ENCODE assay signal across 24 cellular contexts in the genomic region with DNA sequence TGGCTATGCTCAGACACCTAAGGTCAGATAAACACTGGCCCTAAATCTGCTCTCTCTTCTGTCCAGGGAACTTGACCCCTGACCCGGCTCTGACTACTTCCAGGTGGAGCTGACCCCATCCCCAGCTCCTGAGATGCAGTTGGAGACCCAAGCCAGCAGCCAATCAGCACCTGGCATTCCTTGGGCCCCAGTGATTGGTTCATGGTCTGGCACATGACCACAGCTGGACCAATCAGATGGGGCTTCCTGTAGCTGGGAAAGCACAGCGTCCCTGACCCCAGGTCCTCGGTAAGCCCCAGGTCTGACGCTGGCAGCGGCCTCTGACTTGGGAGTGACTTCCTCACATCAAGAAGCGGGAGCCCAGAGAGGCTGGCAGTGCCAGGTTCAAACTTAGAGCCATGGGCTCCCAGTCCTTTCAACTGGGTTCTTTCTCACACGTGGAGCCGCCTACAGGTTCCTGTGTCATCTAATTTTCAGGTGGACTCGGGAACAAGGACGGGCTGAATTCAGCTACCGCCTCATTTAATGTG.
A peak's percentile ranks its signal among the peaks of the same experiment; 100 is the strongest.
DNase-seq lines count a peak whose midpoint lies in the region; ATAC-seq, FAIRE-seq and TF ChIP-seq lines count a peak whose summit lies in the region.
"Had no signal": no experiment of that assay in that cellular context is flagged by ENCODE, and none has a peak within 500 bp of the region (broad histone marks: within the 10 kb centered on the region; RNA-seq: fewer than 3 reads in every experiment).

No MANE protein-coding gene starts in this region.

- H3K9me1 ChIP-seq in K562 (ENCODE audit: control insufficient read depth, insufficient read depth, low read length): no peaks in the 10 kb centered on the region

- WGBS in K562 (ENCODE audit: insufficient coverage, low coverage, missing lambda C conversion rate): 2% methylated on average over 11 of the region's 11 CpGs
- no CpG with 5 or more reads among the region's 11 CpGs for WGBS in neuronal stem cell (ENCODE audit: extremely low coverage in 2 of 2, insufficient read length in 2 of 2, insufficient replicate concordance in 1 of 2), 2 donors

- FAIRE-seq in K562 (lab: Jason Lieb, UNC): no peak
- FAIRE-seq: A204.1, G401.6, GM12891, GM19239 had no signal

- no peak overlapping the region for H2AK5ac ChIP-seq in neuronal stem cell (ENCODE audit: low read depth, low read length)

- H3K27ac ChIP-seq in SJCRH30: no peak overlapping the region
- no peak overlapping the region for H3K27ac ChIP-seq in K562 (ENCODE audit: extremely low read depth, low read depth, low read length)
- H3K27ac ChIP-seq in neuronal stem cell (replicated peaks; ENCODE audit: low read length): no peak overlapping the region
- H3K27ac ChIP-seq: BLaER1 had no signal

- H2BK15ac ChIP-seq in neuronal stem cell (ENCODE audit: low read length): no peak overlapping the region

- peak; percentile 4 to 6 for DNase-seq in SJCRH30
- DNase-seq in K562 (ENCODE audit: extremely low read depth in 1 of 4, low spot score in 3 of 4): peak in 3 of 4 experiments; percentile 21 to 35 (median 22)
- DNase-seq in neuronal stem cell (ENCODE audit: low spot score): no peak
- no peak for DNase-seq in NCI-H226
- no peak for DNase-seq in activated effector memory CD4-positive, alpha-beta T cell treated with Interleukin-2 at 50 U/mL for 16 hours
- DNase-seq: 8988T; ACHN; BE2C; C1 segment of cervical spinal cord; CD4-positive, alpha-beta memory T cell; CD4-positive, CD25-positive, alpha-beta regulatory T cell; CD8-positive, alpha-beta memory T cell; COR-L47; DMS 273 treated with DMSO at 0.1 percent for 48 hours; DMS153; DMS79 treated with DMSO at 0.1 percent for 48 hours; GF-D8 had no signal

- no peak overlapping the region for H4K91ac ChIP-seq in neuronal stem cell (ENCODE audit: low read depth, low read length, poor library complexity)

- no peak overlapping the region for H3K4me2 ChIP-seq in K562 (ENCODE audit: insufficient read depth, low read length)
- no peak overlapping the region for H3K4me2 ChIP-seq in neuronal stem cell (ENCODE audit: insufficient read depth, low read length, poor library complexity, severe bottlenecking)
- H3K4me2 ChIP-seq: BLaER1 had no signal

- no peak overlapping the region for H2BK120ac ChIP-seq in neuronal stem cell (ENCODE audit: low read depth, low read length)

- no peak overlapping the region for H4K8ac ChIP-seq in neuronal stem cell (ENCODE audit: low read depth, low read length)

- H3K9ac ChIP-seq in K562 (ENCODE audit: insufficient read depth in 1 of 2, low read depth in 2 of 2, low read length in 2 of 2): no peak overlapping the region
- H3K9ac ChIP-seq in neuronal stem cell (ENCODE audit: low read depth, low read length, poor library complexity): no peak overlapping the region
- H3K9ac ChIP-seq: BLaER1 had no signal

- ATAC-seq in K562: peak; percentile 74
- no peak for ATAC-seq in HG02981 (IDR thresholded peaks at IDR 0.05; ENCODE audit: unreplicated experiment)
- ATAC-seq in HG03571 (IDR thresholded peaks at IDR 0.05; ENCODE audit: unreplicated experiment): no peak

- no peak for TF ChIP-seq CTCF in K562 (IDR thresholded peaks at IDR 0.05 in 2 of 3, conservative IDR thresholded peaks at IDR 0.05 in 1 of 3; ENCODE audit: insufficient read depth in 2 of 3, low read depth in 1 of 3, low read length in 3 of 3)

- BruUV-seq in K562 (replicated peaks; lab: Mats Ljungman, UMichigan): no TSS peak

- TF ChIP-seq RAD21 in K562 (CRISPR knock-in tag; conservative IDR thresholded peaks at IDR 0.05 in 1 of 2, IDR thresholded peaks at IDR 0.05 in 1 of 2): no peak

- no peak overlapping the region for H3K4me3 ChIP-seq in SJCRH30
- H3K4me3 ChIP-seq in K562: no peak overlapping the region
- H3K4me3 ChIP-seq in neuronal stem cell (ENCODE audit: low read length in 2 of 2): no peak overlapping the region
- H3K4me3 ChIP-seq: BLaER1 had no signal

- H3K9me3 ChIP-seq in SJCRH30 (replicated peaks) (no peaks in the 10 kb centered on the region), K562 (replicated peaks; ENCODE audit: control insufficient read depth, insufficient read depth, low read depth, low read length) (no peaks in the 10 kb centered on the region), neuronal stem cell (replicated peaks in 1 of 2; ENCODE audit: control insufficient read depth in 2 of 2, insufficient read depth in 1 of 2, low read depth in 1 of 2, low read length in 2 of 2) (no peaks in the 10 kb centered on the region)
- H3K9me3 ChIP-seq: BE2C had no signal

- H4K20me1 ChIP-seq in K562 (replicated peaks; ENCODE audit: control insufficient read depth, insufficient read depth, low read length): no peaks in the 10 kb centered on the region
- H4K20me1 ChIP-seq: BLaER1 had no signal

- H3K79me1 ChIP-seq in neuronal stem cell (ENCODE audit: low read depth, low read length): no peaks in the 10 kb centered on the region

- H3K14ac ChIP-seq in neuronal stem cell (ENCODE audit: low read length): no peak overlapping the region

- in situ Hi-C loops in K562 (cut with MboI): no loop called here

- H3K4me1 ChIP-seq in SJCRH30 (no peaks in the 10 kb centered on the region), K562 (replicated peaks in 1 of 2; ENCODE audit: control insufficient read depth in 2 of 2, insufficient read depth in 2 of 2, low read length in 2 of 2) (no peaks in the 10 kb centered on the region), neuronal stem cell (ENCODE audit: control insufficient read depth in 2 of 2, insufficient read depth in 1 of 2, low read depth in 1 of 2, low read length in 2 of 2) (no peaks in the 10 kb centered on the region)
- H3K4me1 ChIP-seq: BE2C, BLaER1 had no signal

- H3K18ac ChIP-seq in neuronal stem cell (ENCODE audit: low read length): no peak overlapping the region

- H3K27me3 ChIP-seq in SJCRH30 (no peaks in the 10 kb centered on the region), K562 (ENCODE audit: control insufficient read depth in 2 of 2, insufficient read depth in 2 of 2, low read length in 2 of 2) (no peaks in the 10 kb centered on the region), neuronal stem cell (ENCODE audit: control insufficient read depth in 3 of 3, insufficient read depth in 3 of 3, low read depth in 1 of 3, low read length in 3 of 3) (no peaks in the 10 kb centered on the region)
- H3K27me3 ChIP-seq: BE2C, BLaER1 had no signal

- TF ChIP-seq EP300 in K562 (IDR thresholded peaks at IDR 0.05; ENCODE audit: low read length): no peak

- no peak for TF ChIP-seq POLR2A in K562 (conservative IDR thresholded peaks at IDR 0.05)

- intact Hi-C loops in K562 (cut with micrococcal nuclease): no loop called here

- H2BK5ac ChIP-seq in neuronal stem cell (ENCODE audit: low read length): peak overlapping the region; percentile 78

- H3K36me3 ChIP-seq in SJCRH30 (no peaks in the 10 kb centered on the region), K562 (ENCODE audit: control insufficient read depth, insufficient read depth, low read length) (no peaks in the 10 kb centered on the region), neuronal stem cell (replicated peaks in 1 of 2; ENCODE audit: control insufficient read depth in 2 of 2, insufficient read depth in 2 of 2, low read length in 2 of 2) (no peaks in the 10 kb centered on the region)
- H3K36me3 ChIP-seq: BE2C, BLaER1 had no signal

- CTCF ChIA-PET in K562 (lab: Yijun Ruan, JAX; ENCODE audit: low intra/inter-chr PET ratio): no interaction called here

- H3K4ac ChIP-seq in neuronal stem cell (ENCODE audit: low read length): no peak overlapping the region

- no peaks in the 10 kb centered on the region for H3K79me2 ChIP-seq in K562 (ENCODE audit: control insufficient read depth, insufficient read depth, low read length)

- POLR2A ChIA-PET in K562 (lab: Yijun Ruan, JAX): no interaction called here

- no peak overlapping the region for H3K23ac ChIP-seq in neuronal stem cell (ENCODE audit: low read depth, low read length, poor library complexity)

- no peak overlapping the region for H2AFZ ChIP-seq in K562 (ENCODE audit: low read depth, low read length)
- peak overlapping the region; percentile 29 for H2AFZ ChIP-seq in neuronal stem cell (ENCODE audit: low read length)

- no peak overlapping the region for H2BK12ac ChIP-seq in neuronal stem cell (ENCODE audit: low read length)

TF ChIP-seq in K562, 482 proteins besides CTCF, POLR2A, EP300 and RAD21 (continues in another document):
- TF ChIP-seq, protein P1, sequence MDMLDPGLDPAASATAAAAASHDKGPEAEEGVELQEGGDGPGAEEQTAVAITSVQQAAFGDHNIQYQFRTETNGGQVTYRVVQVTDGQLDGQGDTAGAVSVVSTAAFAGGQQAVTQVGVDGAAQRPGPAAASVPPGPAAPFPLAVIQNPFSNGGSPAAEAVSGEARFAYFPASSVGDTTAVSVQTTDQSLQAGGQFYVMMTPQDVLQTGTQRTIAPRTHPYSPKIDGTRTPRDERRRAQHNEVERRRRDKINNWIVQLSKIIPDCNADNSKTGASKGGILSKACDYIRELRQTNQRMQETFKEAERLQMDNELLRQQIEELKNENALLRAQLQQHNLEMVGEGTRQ (CRISPR knock-in tag; IDR thresholded peaks at IDR 0.05): peak; percentile 74
- TF ChIP-seq, protein P2, sequence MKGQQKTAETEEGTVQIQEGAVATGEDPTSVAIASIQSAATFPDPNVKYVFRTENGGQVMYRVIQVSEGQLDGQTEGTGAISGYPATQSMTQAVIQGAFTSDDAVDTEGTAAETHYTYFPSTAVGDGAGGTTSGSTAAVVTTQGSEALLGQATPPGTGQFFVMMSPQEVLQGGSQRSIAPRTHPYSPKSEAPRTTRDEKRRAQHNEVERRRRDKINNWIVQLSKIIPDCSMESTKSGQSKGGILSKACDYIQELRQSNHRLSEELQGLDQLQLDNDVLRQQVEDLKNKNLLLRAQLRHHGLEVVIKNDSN (CRISPR knock-in tag; IDR thresholded peaks at IDR 0.05): peak; percentile 47
- TF ChIP-seq, protein P3, sequence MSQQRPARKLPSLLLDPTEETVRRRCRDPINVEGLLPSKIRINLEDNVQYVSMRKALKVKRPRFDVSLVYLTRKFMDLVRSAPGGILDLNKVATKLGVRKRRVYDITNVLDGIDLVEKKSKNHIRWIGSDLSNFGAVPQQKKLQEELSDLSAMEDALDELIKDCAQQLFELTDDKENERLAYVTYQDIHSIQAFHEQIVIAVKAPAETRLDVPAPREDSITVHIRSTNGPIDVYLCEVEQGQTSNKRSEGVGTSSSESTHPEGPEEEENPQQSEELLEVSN (IDR thresholded peaks at IDR 0.05; ENCODE audit: borderline replicate concordance in 1 of 2, extremely low read depth in 1 of 2, insufficient read depth in 1 of 2, insufficient read length in 1 of 2, low read depth in 1 of 2, low read length in 1 of 2, poor library complexity in 1 of 2, severe bottlenecking in 1 of 2): no peak
- TF ChIP-seq TCF7 (IDR thresholded peaks at IDR 0.05; ENCODE audit: borderline replicate concordance): no peak

Comparison
In these comparisons a context has a peak if more than half of its experiments do, and no peak if none do; other contexts are left out.
1. DNase-seq: peak in SJCRH30 (2 of 2) and K562 (3 of 4); none in neuronal stem cell (single experiment), NCI-H226 (single experiment) and activated effector memory CD4-positive, alpha-beta T cell treated with Interleukin-2 at 50 U/mL for 16 hours (single experiment).